Comparison of ENCODE assay signal across 1 cellular context in the genomic region with DNA sequence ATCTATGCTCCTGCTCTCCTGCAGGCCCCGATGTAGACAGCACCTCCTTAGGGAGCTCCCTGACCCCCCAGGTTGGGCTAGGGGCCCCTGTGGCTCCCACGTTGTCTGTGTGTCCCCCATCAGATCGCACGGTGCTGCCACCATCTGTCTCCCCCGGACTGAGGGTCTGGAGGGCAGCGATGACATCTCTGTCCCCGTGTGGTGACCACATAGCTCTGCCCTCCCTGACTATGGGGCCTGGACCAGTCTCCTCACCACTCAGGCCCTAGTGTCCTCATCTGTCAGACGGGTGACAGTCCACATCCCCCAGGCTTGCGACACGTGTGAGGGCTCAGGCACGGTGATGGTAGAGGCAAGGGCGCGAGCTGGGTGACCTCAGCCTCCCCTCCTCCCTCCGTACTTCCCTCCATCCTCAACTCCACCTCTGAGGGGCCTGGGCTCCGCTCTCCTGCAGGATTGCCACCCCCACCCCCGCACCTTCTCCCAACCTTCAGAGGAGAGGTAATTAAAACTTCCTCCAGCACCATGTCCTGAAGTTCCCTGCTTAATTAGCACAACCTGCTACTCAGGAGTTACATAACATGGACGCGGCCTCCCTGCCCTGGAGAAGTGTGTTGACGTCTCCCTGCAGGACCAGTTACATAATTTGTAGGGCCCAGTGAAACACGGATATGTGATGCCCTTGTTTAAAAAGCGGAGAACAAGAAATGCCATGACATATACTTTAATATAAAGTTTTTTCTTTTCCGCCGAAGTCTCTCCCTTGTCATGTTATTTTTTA.
TF ChIP-seq lines count a peak whose summit lies in the region.

No MANE protein-coding gene starts in this region.

TF ChIP-seq in WTC11, 78 proteins besides CTCF, POLR2A, EP300 and RAD21 (continued from another document):
- TF ChIP-seq, protein P1, sequence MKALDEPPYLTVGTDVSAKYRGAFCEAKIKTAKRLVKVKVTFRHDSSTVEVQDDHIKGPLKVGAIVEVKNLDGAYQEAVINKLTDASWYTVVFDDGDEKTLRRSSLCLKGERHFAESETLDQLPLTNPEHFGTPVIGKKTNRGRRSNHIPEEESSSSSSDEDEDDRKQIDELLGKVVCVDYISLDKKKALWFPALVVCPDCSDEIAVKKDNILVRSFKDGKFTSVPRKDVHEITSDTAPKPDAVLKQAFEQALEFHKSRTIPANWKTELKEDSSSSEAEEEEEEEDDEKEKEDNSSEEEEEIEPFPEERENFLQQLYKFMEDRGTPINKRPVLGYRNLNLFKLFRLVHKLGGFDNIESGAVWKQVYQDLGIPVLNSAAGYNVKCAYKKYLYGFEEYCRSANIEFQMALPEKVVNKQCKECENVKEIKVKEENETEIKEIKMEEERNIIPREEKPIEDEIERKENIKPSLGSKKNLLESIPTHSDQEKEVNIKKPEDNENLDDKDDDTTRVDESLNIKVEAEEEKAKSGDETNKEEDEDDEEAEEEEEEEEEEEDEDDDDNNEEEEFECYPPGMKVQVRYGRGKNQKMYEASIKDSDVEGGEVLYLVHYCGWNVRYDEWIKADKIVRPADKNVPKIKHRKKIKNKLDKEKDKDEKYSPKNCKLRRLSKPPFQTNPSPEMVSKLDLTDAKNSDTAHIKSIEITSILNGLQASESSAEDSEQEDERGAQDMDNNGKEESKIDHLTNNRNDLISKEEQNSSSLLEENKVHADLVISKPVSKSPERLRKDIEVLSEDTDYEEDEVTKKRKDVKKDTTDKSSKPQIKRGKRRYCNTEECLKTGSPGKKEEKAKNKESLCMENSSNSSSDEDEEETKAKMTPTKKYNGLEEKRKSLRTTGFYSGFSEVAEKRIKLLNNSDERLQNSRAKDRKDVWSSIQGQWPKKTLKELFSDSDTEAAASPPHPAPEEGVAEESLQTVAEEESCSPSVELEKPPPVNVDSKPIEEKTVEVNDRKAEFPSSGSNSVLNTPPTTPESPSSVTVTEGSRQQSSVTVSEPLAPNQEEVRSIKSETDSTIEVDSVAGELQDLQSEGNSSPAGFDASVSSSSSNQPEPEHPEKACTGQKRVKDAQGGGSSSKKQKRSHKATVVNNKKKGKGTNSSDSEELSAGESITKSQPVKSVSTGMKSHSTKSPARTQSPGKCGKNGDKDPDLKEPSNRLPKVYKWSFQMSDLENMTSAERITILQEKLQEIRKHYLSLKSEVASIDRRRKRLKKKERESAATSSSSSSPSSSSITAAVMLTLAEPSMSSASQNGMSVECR (CRISPR knock-in tag; IDR thresholded peaks at IDR 0.05; ENCODE audit: borderline replicate concordance): no peak
- TF ChIP-seq, protein P2, sequence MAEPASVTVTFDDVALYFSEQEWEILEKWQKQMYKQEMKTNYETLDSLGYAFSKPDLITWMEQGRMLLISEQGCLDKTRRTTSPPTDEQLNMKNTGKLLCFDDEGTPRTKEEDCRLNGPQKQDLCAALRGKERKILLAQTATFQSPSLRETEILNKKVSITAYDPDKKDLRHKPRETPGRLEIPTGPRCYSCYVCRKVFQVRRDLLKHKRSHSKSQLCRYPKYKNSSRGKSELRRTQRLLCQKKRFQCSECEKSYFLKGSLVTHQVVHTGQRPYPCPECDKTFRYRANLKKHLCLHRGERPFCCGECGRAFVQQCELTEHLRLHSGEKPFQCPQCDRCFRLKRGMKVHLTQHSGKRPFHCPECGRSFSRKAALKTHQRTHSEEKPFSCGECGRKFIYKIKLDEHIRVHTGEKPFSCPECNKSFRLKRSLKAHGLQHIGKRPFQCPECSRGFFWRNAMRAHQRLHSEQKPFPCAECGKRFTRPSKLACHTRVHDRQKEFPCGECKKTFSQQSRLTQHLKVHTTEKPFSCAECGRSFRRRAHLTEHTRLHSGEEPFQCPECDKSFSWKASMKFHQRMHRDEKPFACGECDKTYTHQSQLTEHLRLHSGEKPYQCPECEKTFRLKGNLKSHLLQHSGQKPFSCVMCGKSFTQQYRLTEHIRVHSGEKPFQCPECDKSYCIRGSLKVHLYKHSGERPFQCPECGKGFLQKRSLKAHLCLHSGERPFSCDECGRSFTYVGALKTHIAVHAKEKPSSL (CRISPR knock-in tag; conservative IDR thresholded peaks at IDR 0.05): no peak
- TF ChIP-seq ATF1 (CRISPR knock-in tag; IDR thresholded peaks at IDR 0.05) (no peak), EMX1 (CRISPR knock-in tag; IDR thresholded peaks at IDR 0.05) (no peak), RORB (CRISPR knock-in tag; IDR thresholded peaks at IDR 0.05) (no peak)
- TF ChIP-seq, protein P3, sequence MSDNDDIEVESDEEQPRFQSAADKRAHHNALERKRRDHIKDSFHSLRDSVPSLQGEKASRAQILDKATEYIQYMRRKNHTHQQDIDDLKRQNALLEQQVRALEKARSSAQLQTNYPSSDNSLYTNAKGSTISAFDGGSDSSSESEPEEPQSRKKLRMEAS (CRISPR knock-in tag; IDR thresholded peaks at IDR 0.05): no peak
